In genomic region chr6:116714761-116715160, GRCh38 we compare ENCODE assay signal across 17 cellular contexts. TPM values are rescaled to one million over a fixed set of nuclear protein-coding genes. Genes with fewer than 3 reads are reported as not detected.
"Had no signal": no experiment of that assay in that cellular context is flagged by ENCODE, and none has a peak within 500 bp of the region (broad histone marks: within the 10 kb centered on the region; RNA-seq: fewer than 3 reads in every experiment).

No MANE protein-coding gene starts in this region.

- H3K27me3 Mint-ChIP-seq: activated CD4-positive, alpha-beta T cell treated with anti-CD3 and anti-CD28 coated beads for 36 hours had no signal

- H3K9me3 Mint-ChIP-seq: activated T-helper 2 cell treated with anti-CD3 and anti-CD28 coated beads, Interferon-gamma antibody, Interleukin-2, Interleukin-4, amounts not matched to agents 10 μg/mL and 5 μg/mL and 100 μg/mL, durations not matched to agents 14 hours and 24 hours and 36 hours had no signal

- H3K4me3 Mint-ChIP-seq: activated CD4-positive, alpha-beta T cell treated with anti-CD3 and anti-CD28 coated beads for 36 hours; nephron progenitor cell had no signal

- H3K27ac Mint-ChIP-seq: activated CD4-positive, alpha-beta T cell treated with anti-CD3 and anti-CD28 coated beads for 36 hours; activated T-helper 2 cell treated with anti-CD3 and anti-CD28 coated beads, Interferon-gamma antibody, Interleukin-2, Interleukin-4, amounts not matched to agents 10 μg/mL and 5 μg/mL and 100 μg/mL, durations not matched to agents 14 hours and 24 hours and 36 hours; nephron progenitor cell had no signal

- H3K4me1 Mint-ChIP-seq: nephron progenitor cell had no signal

- ATAC-seq: activated CD4-positive, alpha-beta T cell treated with anti-CD3 and anti-CD28 coated beads for 36 hours; left ventricle myocardium superior had no signal

- DNase-seq: activated CD4-positive, alpha-beta T cell treated with anti-CD3 and anti-CD28 coated beads for 36 hours; activated CD4-positive, alpha-beta T cell treated with anti-CD3 and anti-CD28 coated beads, Interleukin-2, amount 50 U/mL, for 48 hours; activated naive CD4-positive, alpha-beta T cell treated with Interleukin-2 at 50 U/mL for 16 hours; activated T-cell treated with anti-CD3 and anti-CD28 coated beads for 4 hours; cortex of kidney; erythroblast; left ventricle myocardium superior; nephron progenitor cell; nucleus accumbens; spleen; stimulated activated CD8-positive, alpha-beta memory T cell treated with anti-CD3 and anti-CD28 coated beads, Interleukin-4, amount 100 ng/mL, for 48 hours; stimulated activated naive CD4-positive, alpha-beta T cell treated with Interleukin-2 at 50 U/mL for 16 hours; thyroid gland had no signal

RNA-seq across cellular contexts. Expression of gene FAM162B, which starts 50.8 kb away (rescaled TPM):
- total RNA-seq: activated CD4-positive, alpha-beta T cell treated with anti-CD3 and anti-CD28 coated beads for 36 hours; activated T-helper 2 cell treated with anti-CD3 and anti-CD28 coated beads, Interferon-gamma antibody, Interleukin-2, Interleukin-4, amounts not matched to agents 10 μg/mL and 5 μg/mL and 100 μg/mL, durations not matched to agents 14 hours and 24 hours and 36 hours; ascending aorta; myocyte; spleen; T-helper 2 cell treated with Interferon-gamma antibody and Interleukin-4, amounts not matched to agents 100 ng/mL and 5 ng/mL, for 36 hours had no signal
